8 cellular contexts compared by ENCODE assay signal in genomic region chr16:68800257-68800875, GRCh38. TPM values are rescaled to one million over a fixed set of nuclear protein-coding genes. Genes with fewer than 3 reads are reported as not detected.
DNase-seq lines count a peak whose midpoint lies in the region; ATAC-seq, FAIRE-seq and TF ChIP-seq lines count a peak whose summit lies in the region.

No MANE protein-coding gene starts in this region.

- peak overlapping the region; percentile 75 for H2AFZ ChIP-seq in OCI-LY3 (ENCODE audit: low read depth, low read length)

- H3K9ac ChIP-seq in OCI-LY3 (ENCODE audit: low read length) = peak overlapping the region; percentile 46; the same call in 1 of the 2 replicates

- peak; percentile 95 to 97 for ATAC-seq in activated T-cell treated with anti-CD3 and anti-CD28 coated beads, Interleukin-2, amount 50 U/mL, for 72 hours (replicated peaks in 1 of 2)
- ATAC-seq in gastroesophageal sphincter = no peak

- H3K36me3 ChIP-seq in OCI-LY3 (replicated peaks; ENCODE audit: low read depth, low read length) (no peaks in the 10 kb centered on the region), gastroesophageal sphincter (no peaks in the 10 kb centered on the region), prostate gland (no peaks in the 10 kb centered on the region)

- H3K27me3 ChIP-seq in OCI-LY3 (ENCODE audit: low read depth, low read length) (no peaks in the 10 kb centered on the region), gastroesophageal sphincter (no peaks in the 10 kb centered on the region), prostate gland (replicated peaks; ENCODE audit: insufficient read depth) (no peaks in the 10 kb centered on the region)

- no peaks in the 10 kb centered on the region for H3K79me2 ChIP-seq in OCI-LY3 (ENCODE audit: low read length)

- no peaks in the 10 kb centered on the region for H3K9me3 ChIP-seq in OCI-LY3 (ENCODE audit: insufficient read depth, low read length)
- no peaks in the 10 kb centered on the region for H3K9me3 ChIP-seq in gastroesophageal sphincter
- H3K9me3 ChIP-seq in prostate gland = no peaks in the 10 kb centered on the region

- H3K4me3 ChIP-seq in AG04449 (ENCODE audit: low read depth, low read length) (no peak overlapping the region), OCI-LY3 (ENCODE audit: low read length) (no peak overlapping the region), gastroesophageal sphincter (no peak overlapping the region), prostate gland (no peak overlapping the region)

- peak overlapping the region; percentile 36 for H3K4me2 ChIP-seq in OCI-LY3 (ENCODE audit: low read length)

- H3K27ac Mint-ChIP-seq in activated T-cell treated with anti-CD3 and anti-CD28 coated beads, Interleukin-2, amount 50 U/mL, for 72 hours = peak overlapping the region; percentile 17

- WGBS in gastroesophageal sphincter (ENCODE audit: low coverage in 1 of 2), 2 donors = 5 to 8% methylated on average over 3 to 5 of the region's 5 CpGs
- 7% methylated on average over 5 of the region's 5 CpGs for WGBS in prostate gland

- TF ChIP-seq CTCF in AG04449 (IDR thresholded peaks at IDR 0.05; ENCODE audit: insufficient read depth, low read length, missing control alignments) = peak; percentile 77
- TF ChIP-seq CTCF in OCI-LY3 (IDR thresholded peaks at IDR 0.05; ENCODE audit: low read depth, low read length) = peak; percentile 83
- peak; percentile 27 to 61 (median 54) for TF ChIP-seq CTCF in gastroesophageal sphincter (IDR thresholded peaks at IDR 0.05)
- TF ChIP-seq CTCF in prostate gland (IDR thresholded peaks at IDR 0.05) = peak; percentile 53 to 90 (median 80)

- H3K4me1 ChIP-seq in OCI-LY3 (ENCODE audit: low read length) = peaks cover 15% of the 10 kb centered on the region
- peaks cover 0 to 6% (median 0%) of the 10 kb centered on the region in 3 donors for H3K4me1 ChIP-seq in gastroesophageal sphincter
- H3K4me1 ChIP-seq in prostate gland (replicated peaks) = peaks cover 14% of the 10 kb centered on the region

- no peaks in the 10 kb centered on the region for H3K36me3 Mint-ChIP-seq in activated T-cell treated with anti-CD3 and anti-CD28 coated beads, Interleukin-2, amount 50 U/mL, for 72 hours (ENCODE audit: insufficient read depth in 2 of 2)

- FAIRE-seq in GM12892 (lab: Jason Lieb, UNC) = peak; percentile 48

- intact Hi-C loops in prostate gland (cut with DNase I) = loop anchor here (2.0 kb wide), 2 partner anchors 60 to 96 kb away; no protein-coding TSS in a partner anchor

- H3K9me3 Mint-ChIP-seq in activated T-cell treated with anti-CD3 and anti-CD28 coated beads, Interleukin-2, amount 50 U/mL, for 72 hours = peaks cover 0 to 1% of the 10 kb centered on the region in 2 donors

- peak; percentile 40 for DNase-seq in AG04449 (ENCODE audit: low read depth, low spot score)
- DNase-seq in GM12892 (ENCODE audit: insufficient read length) = peak; percentile 50
- peak; percentile 57 for DNase-seq in HS-5 (ENCODE audit: low read depth)
- DNase-seq in activated T-cell treated with anti-CD3 and anti-CD28 coated beads, Interleukin-2, amount 50 U/mL, for 72 hours = peak; percentile 71 to 77
- peak; percentile 83 for DNase-seq in prostate gland (ENCODE audit: low spot score)
- no peak for DNase-seq in NCI-H774 (lab: John Stamatoyannopoulos, UW)

- H3K4me3 Mint-ChIP-seq in activated T-cell treated with anti-CD3 and anti-CD28 coated beads, Interleukin-2, amount 50 U/mL, for 72 hours = no peak overlapping the region

- peaks cover 23% of the 10 kb centered on the region for H3K4me1 Mint-ChIP-seq in activated T-cell treated with anti-CD3 and anti-CD28 coated beads, Interleukin-2, amount 50 U/mL, for 72 hours (ENCODE audit: low read depth)

- H3K27ac ChIP-seq in OCI-LY3 (ENCODE audit: low read length) (peak overlapping the region; percentile 55; the same call in 1 of the 2 replicates), gastroesophageal sphincter (no peak overlapping the region), prostate gland (peak overlapping the region; percentile 21 to 53)

- H4K20me1 ChIP-seq in OCI-LY3 (ENCODE audit: insufficient read depth, low read length) = no peaks in the 10 kb centered on the region

- POLR2A ChIA-PET in AG04449 (lab: Yijun Ruan, JAX) = no interaction called here

- TF ChIP-seq POLR2A in GM12892 (IDR thresholded peaks at IDR 0.05; ENCODE audit: low read depth, low read length) = no peak
- TF ChIP-seq POLR2A in gastroesophageal sphincter (IDR thresholded peaks at IDR 0.05) = no peak
- TF ChIP-seq POLR2A in prostate gland (IDR thresholded peaks at IDR 0.05) = no peak

- TF ChIP-seq EP300 in gastroesophageal sphincter (IDR thresholded peaks at IDR 0.05) = no peak

- H3K27me3 Mint-ChIP-seq in activated T-cell treated with anti-CD3 and anti-CD28 coated beads, Interleukin-2, amount 50 U/mL, for 72 hours (ENCODE audit: low read depth) = no peaks in the 10 kb centered on the region

- CTCF ChIA-PET in AG04449 (lab: Yijun Ruan, JAX) = interaction anchor here (0.8 to 4.4 kb wide), 28 partner anchors 9 to 323 kb away, joined by 3 to 29 read pairs (median 4); no protein-coding TSS in a partner anchor

RNA-seq across cellular contexts. Expression of gene TANGO6, which starts 43.0 kb away (rescaled TPM):
- polyA plus RNA-seq in GM12892 (2012; ENCODE audit: missing spikeins) = 7.2 TPM
- total RNA-seq in activated T-cell treated with anti-CD3 and anti-CD28 coated beads, Interleukin-2, amount 50 U/mL, for 72 hours = 10 to 100 TPM; 20.0 to 24.8 TPM
- total RNA-seq in gastroesophageal sphincter (10 to 100 TPM; 19.5 to 29.7 (median 21.0) TPM), prostate gland (10 to 100 TPM; 13.1 to 28.6 TPM)

Comparison
In these comparisons a context has a peak if more than half of its experiments do, and no peak if none do; other contexts are left out.
1. H3K27ac ChIP-seq: peak in OCI-LY3 (single experiment) and prostate gland (2 of 2); none in gastroesophageal sphincter (0 of 4).
2. Peak in every context shown above with its lines, with median percentiles within 50 percentile points of each other: CTCF ChIP-seq.